ENCODE assay signal across 11 cellular contexts in the genomic region with DNA sequence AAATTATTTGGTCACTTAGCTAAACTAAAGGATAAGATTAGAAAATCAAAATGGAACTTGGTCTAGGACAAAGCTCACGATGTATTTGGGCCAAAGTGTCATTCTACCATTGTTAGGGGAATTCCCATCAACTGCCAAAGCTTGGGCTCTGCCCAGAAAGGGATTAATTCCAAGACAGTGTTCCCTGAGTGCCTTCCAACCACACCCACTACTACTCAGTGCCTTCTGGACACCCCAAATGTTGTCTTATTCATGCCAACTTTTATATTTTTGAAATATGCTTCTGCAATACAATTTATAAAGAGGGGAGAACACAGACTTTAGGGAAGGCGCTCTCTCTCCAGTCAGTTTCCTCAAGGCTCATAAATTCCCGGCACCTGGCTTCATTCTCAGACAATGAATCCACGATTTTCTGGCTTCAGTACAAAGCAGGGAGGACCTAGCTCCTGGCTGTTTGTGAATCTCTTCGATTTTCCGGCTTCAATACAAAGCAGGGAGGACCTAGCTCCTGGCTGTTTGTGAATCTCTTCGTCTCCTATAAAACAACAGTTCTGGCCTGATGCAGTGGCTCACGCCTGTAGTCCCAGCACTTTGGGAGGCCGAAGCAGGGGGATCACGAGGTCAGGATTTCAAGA.
DNase-seq lines count a peak whose midpoint lies in the region; ATAC-seq lines count a peak whose summit lies in the region.
"Had no signal": no experiment of that assay in that cellular context is flagged by ENCODE, and none has a peak within 500 bp of the region (broad histone marks: within the 10 kb centered on the region; RNA-seq: fewer than 3 reads in every experiment).

No MANE protein-coding gene starts in this region.

- ATAC-seq in GM18519 (IDR thresholded peaks at IDR 0.05; ENCODE audit: low FRiP score, unreplicated experiment), result no peak
- no peak for ATAC-seq in HG02885 (IDR thresholded peaks at IDR 0.05; ENCODE audit: poor library complexity, unreplicated experiment)

- peak; percentile 82 for DNase-seq in A172 (ENCODE audit: low spot score)
- DNase-seq in LHCN-M2 (ENCODE audit: low read depth), result peak; percentile 24
- peak; percentile 88 for DNase-seq in cerebellar cortex (ENCODE audit: low spot score)
- DNase-seq in left kidney (ENCODE audit: low read depth, low spot score), result peak; percentile 39
- DNase-seq in NCI-H526 treated with DMSO at 0.1 percent for 48 hours (lab: John Stamatoyannopoulos, UW), result no peak
- DNase-seq in NCI-H2107 treated with DMSO at 0.1 percent for 48 hours (lab: John Stamatoyannopoulos, UW; ENCODE audit: unreplicated experiment), result no peak
- DNase-seq: activated naive CD4-positive, alpha-beta T cell treated with anti-CD3 and anti-CD28 coated beads for 36 hours; left cardiac atrium; sigmoid colon had no signal

Comparison
In these comparisons a context has a peak if more than half of its experiments do, and no peak if none do; other contexts are left out.
1. DNase-seq: peak in A172 (single experiment), LHCN-M2 (single experiment), cerebellar cortex (single experiment) and left kidney (single experiment); none in NCI-H526 treated with DMSO at 0.1 percent for 48 hours (single experiment) and NCI-H2107 treated with DMSO at 0.1 percent for 48 hours (single experiment).